21 cellular contexts compared by ENCODE assay signal in genomic region chr2:112600634-112601033, GRCh38. TPM values are rescaled to one million over a fixed set of nuclear protein-coding genes. Genes with fewer than 3 reads are reported as not detected.
A peak's percentile ranks its signal among the peaks of the same experiment; 100 is the strongest.
DNase-seq lines count a peak whose midpoint lies in the region; ATAC-seq and TF ChIP-seq lines count a peak whose summit lies in the region.
"Had no signal": no experiment of that assay in that cellular context is flagged by ENCODE, and none has a peak within 500 bp of the region (broad histone marks: within the 10 kb centered on the region; RNA-seq: fewer than 3 reads in every experiment).

No MANE protein-coding gene starts in this region.

- H3K27me3 ChIP-seq in mammary epithelial cell (ENCODE audit: insufficient read depth, low read length) (no peaks in the 10 kb centered on the region), breast epithelium (no peaks in the 10 kb centered on the region), SU-DHL-6 (ENCODE audit: low read length) (no peaks in the 10 kb centered on the region), neural progenitor cell (no peaks in the 10 kb centered on the region)
- H3K27me3 ChIP-seq: ascending aorta, sigmoid colon, SJSA1 had no signal

- no peaks in the 10 kb centered on the region for H3K9me3 Mint-ChIP-seq in mesothelial cell of epicardium
- peaks cover 2% of the 10 kb centered on the region for H3K9me3 Mint-ChIP-seq in neural progenitor cell
- no peaks in the 10 kb centered on the region for H3K9me3 Mint-ChIP-seq in stimulated activated naive B cell treated with anti-CD40 and anti-IgM and Interleukin-4, amounts not matched to agents 10 μg/mL and 1 μg/mL and 100 μg/mL, for 72 hours
- H3K9me3 Mint-ChIP-seq: activated naive CD8-positive, alpha-beta T cell treated with anti-CD3 and anti-CD28 coated beads for 36 hours; activated T-cell treated with anti-CD3 and anti-CD28 coated beads, Interleukin-2, amount 50 U/mL, for 4 hours; stimulated activated effector memory CD8-positive, alpha-beta T cell treated with anti-CD3 and anti-CD28 coated beads, Interleukin-12 subunit alpha, Interleukin-12 subunit beta, amount 100 ng/mL, for 72 hours; T-helper 1 cell treated with Interleukin-12 subunit alpha and Interleukin-12 subunit beta and Interleukin-4 antibody, amounts not matched to agents 30 μg/mL and 1 μg/mL, for 36 hours had no signal

- H3F3A ChIP-seq in SU-DHL-6 (ENCODE audit: insufficient read depth) = no peaks in the 10 kb centered on the region
- no peaks in the 10 kb centered on the region for H3F3A ChIP-seq in neural progenitor cell (ENCODE audit: low read depth)

- H3K36me3 Mint-ChIP-seq in mesothelial cell of epicardium = no peaks in the 10 kb centered on the region
- H3K36me3 Mint-ChIP-seq in neural progenitor cell = peaks cover 2% of the 10 kb centered on the region
- H3K36me3 Mint-ChIP-seq in stimulated activated naive B cell treated with anti-CD40 and anti-IgM and Interleukin-4, amounts not matched to agents 10 μg/mL and 1 μg/mL and 100 μg/mL, for 72 hours = no peaks in the 10 kb centered on the region
- H3K36me3 Mint-ChIP-seq: activated CD8-positive, alpha-beta memory T cell treated with anti-CD3 and anti-CD28 coated beads, Interleukin-2, amount 10 ng/mL, durations not matched to agents 7 days and 5 days; activated naive CD8-positive, alpha-beta T cell treated with anti-CD3 and anti-CD28 coated beads for 36 hours; CD14-positive monocyte; stimulated activated effector memory CD8-positive, alpha-beta T cell treated with anti-CD3 and anti-CD28 coated beads, Interleukin-12 subunit alpha, Interleukin-12 subunit beta, amount 100 ng/mL, for 72 hours had no signal

- TF ChIP-seq CTCF in mammary epithelial cell (conservative IDR thresholded peaks at IDR 0.05 in 1 of 2, IDR thresholded peaks at IDR 0.05 in 1 of 2; ENCODE audit: extremely low read depth in 1 of 2, insufficient read depth in 1 of 2, low read depth in 1 of 2, low read length in 2 of 2) (no peak), breast epithelium (IDR thresholded peaks at IDR 0.05) (no peak), SU-DHL-6 (IDR thresholded peaks at IDR 0.05; ENCODE audit: insufficient read depth, low read length, poor library complexity, severe bottlenecking) (no peak), mesothelial cell of epicardium (IDR thresholded peaks at IDR 0.05; ENCODE audit: unreplicated experiment) (no peak), neural progenitor cell (IDR thresholded peaks at IDR 0.05) (no peak)

- H3K27me3 Mint-ChIP-seq in mesothelial cell of epicardium (ENCODE audit: low read depth) = no peaks in the 10 kb centered on the region
- peaks cover 5% of the 10 kb centered on the region for H3K27me3 Mint-ChIP-seq in neural progenitor cell (ENCODE audit: insufficient read depth, low read depth)
- no peaks in the 10 kb centered on the region for H3K27me3 Mint-ChIP-seq in stimulated activated naive B cell treated with anti-CD40 and anti-IgM and Interleukin-4, amounts not matched to agents 10 μg/mL and 1 μg/mL and 100 μg/mL, for 72 hours
- H3K27me3 Mint-ChIP-seq: activated CD8-positive, alpha-beta memory T cell treated with anti-CD3 and anti-CD28 coated beads, Interleukin-2, amount 10 ng/mL, durations not matched to agents 7 days and 5 days; activated naive CD8-positive, alpha-beta T cell treated with anti-CD3 and anti-CD28 coated beads for 36 hours had no signal

- H3K79me2 ChIP-seq in mammary epithelial cell (ENCODE audit: insufficient read depth, low read length) (no peaks in the 10 kb centered on the region), SU-DHL-6 (ENCODE audit: insufficient read depth, low read length) (no peaks in the 10 kb centered on the region), neural progenitor cell (ENCODE audit: low read depth) (no peaks in the 10 kb centered on the region)

- TF ChIP-seq POLR2A in breast epithelium (IDR thresholded peaks at IDR 0.05) = no peak

- dilution Hi-C loops in mammary epithelial cell (cut with HindIII; ENCODE audit: low sequenced_read_pairs) = no loop called here

- H3K4me1 ChIP-seq in mammary epithelial cell (ENCODE audit: insufficient read depth, low read length) (peaks cover 22% of the 10 kb centered on the region), breast epithelium (no peaks in the 10 kb centered on the region), neural progenitor cell (no peaks in the 10 kb centered on the region)
- H3K4me1 ChIP-seq: ascending aorta had no signal

- peak overlapping the region; percentile 71 for H2AFZ ChIP-seq in mammary epithelial cell (ENCODE audit: low read depth, low read length)
- H2AFZ ChIP-seq in SU-DHL-6 (ENCODE audit: low read depth, low read length, severe bottlenecking) = peak overlapping the region; percentile 29
- H2AFZ ChIP-seq in neural progenitor cell (replicated peaks) = no peak overlapping the region

- no TSS peak for BruUV-seq in mammary epithelial cell (replicated peaks; lab: Mats Ljungman, UMichigan)

- no peak for DNase-seq in mammary epithelial cell
- DNase-seq in breast epithelium (ENCODE audit: low spot score in 2 of 2) = no peak
- no peak for DNase-seq in mesothelial cell of epicardium (ENCODE audit: low spot score in 2 of 2, unreplicated experiment in 2 of 2)
- DNase-seq in neural progenitor cell (ENCODE audit: low spot score) = no peak
- DNase-seq in stimulated activated naive B cell treated with anti-CD40 and anti-IgM and Interleukin-4, amounts not matched to agents 10 μg/mL and 1 μg/mL and 100 μg/mL, for 72 hours = no peak
- DNase-seq: NCI-H1436 treated with DMSO at 0.1 percent for 48 hours had no signal

- intact Hi-C loops in mammary epithelial cell (cut with micrococcal nuclease) (loop anchor here (1.0 to 5.0 kb wide), 6 partner anchors 26 to 357 kb away; partner anchors contain the start of gene SLC20A1), breast epithelium (cut with DNase I; ENCODE audit: low total_unique reads) (no loop called here)

- H3K27ac ChIP-seq in mammary epithelial cell (ENCODE audit: insufficient read depth, low read depth, low read length) (peak overlapping the region; percentile 32), breast epithelium (no peak overlapping the region), SU-DHL-6 (ENCODE audit: low read depth, low read length) (no peak overlapping the region), neural progenitor cell (no peak overlapping the region)
- H3K27ac ChIP-seq: 22Rv1, ascending aorta, coronary artery, left ventricle myocardium inferior, sigmoid colon, SJSA1 had no signal

- CTCF ChIA-PET in mammary epithelial cell (lab: Charles Lee; ENCODE audit: low non-redundant PET) = interaction anchor here (0.6 kb wide), 1 partner anchor 127 kb away, joined by 4 read pairs; no protein-coding TSS in a partner anchor

- no peaks in the 10 kb centered on the region for H3K9me2 ChIP-seq in SU-DHL-6 (replicated peaks; ENCODE audit: insufficient read depth, low read length)

- peak overlapping the region; percentile 66 for H3K27ac Mint-ChIP-seq in mesothelial cell of epicardium
- no peak overlapping the region for H3K27ac Mint-ChIP-seq in neural progenitor cell
- no peak overlapping the region for H3K27ac Mint-ChIP-seq in stimulated activated naive B cell treated with anti-CD40 and anti-IgM and Interleukin-4, amounts not matched to agents 10 μg/mL and 1 μg/mL and 100 μg/mL, for 72 hours
- H3K27ac Mint-ChIP-seq: activated CD8-positive, alpha-beta memory T cell treated with anti-CD3 and anti-CD28 coated beads, Interleukin-2, amount 10 ng/mL, durations not matched to agents 7 days and 5 days; activated naive CD8-positive, alpha-beta T cell treated with anti-CD3 and anti-CD28 coated beads for 36 hours; stimulated activated effector memory CD8-positive, alpha-beta T cell treated with anti-CD3 and anti-CD28 coated beads, Interleukin-12 subunit alpha, Interleukin-12 subunit beta, amount 100 ng/mL, for 72 hours had no signal

- in situ Hi-C loops in mammary epithelial cell (cut with MboI; ENCODE audit: low sequenced_read_pairs in 2 of 2) = loop anchor here (5.0 to 10.0 kb wide), 2 partner anchors 124 to 127 kb away; partner anchors contain the start of gene NT5DC4 (in 1 of the 2)

- no peaks in the 10 kb centered on the region for H3K9me3 ChIP-seq in mammary epithelial cell (replicated peaks; ENCODE audit: insufficient read depth, low read length)
- no peaks in the 10 kb centered on the region for H3K9me3 ChIP-seq in breast epithelium
- H3K9me3 ChIP-seq in SU-DHL-6 (ENCODE audit: insufficient read depth, low read length) = no peaks in the 10 kb centered on the region
- H3K9me3 ChIP-seq in neural progenitor cell (ENCODE audit: low read depth) = no peaks in the 10 kb centered on the region
- H3K9me3 ChIP-seq: ascending aorta, left ventricle myocardium inferior, sigmoid colon, SJSA1 had no signal

- H4K20me1 ChIP-seq in mammary epithelial cell (ENCODE audit: insufficient read depth, low read length) (no peaks in the 10 kb centered on the region), SU-DHL-6 (ENCODE audit: low read depth, low read length) (no peaks in the 10 kb centered on the region), neural progenitor cell (ENCODE audit: low read depth) (no peaks in the 10 kb centered on the region)

- peak overlapping the region in 1 of 3 experiments; percentile 15 for H3K4me3 ChIP-seq in mammary epithelial cell (replicated peaks in 1 of 3; ENCODE audit: insufficient read depth in 1 of 3, low read depth in 2 of 3, low read length in 3 of 3)
- H3K4me3 ChIP-seq in breast epithelium = no peak overlapping the region
- H3K4me3 ChIP-seq in SU-DHL-6 (ENCODE audit: insufficient read depth, low read length, poor library complexity, severe bottlenecking) = no peak overlapping the region
- no peak overlapping the region for H3K4me3 ChIP-seq in neural progenitor cell
- H3K4me3 ChIP-seq: ascending aorta, coronary artery, sigmoid colon, SJSA1 had no signal

- H3K4me1 Mint-ChIP-seq in mesothelial cell of epicardium (peaks cover 11% of the 10 kb centered on the region), neural progenitor cell (peaks cover 4% of the 10 kb centered on the region)
- H3K4me1 Mint-ChIP-seq in stimulated activated naive B cell treated with anti-CD40 and anti-IgM and Interleukin-4, amounts not matched to agents 10 μg/mL and 1 μg/mL and 100 μg/mL, for 72 hours = peaks cover 4 to 8% of the 10 kb centered on the region in 2 donors

- H3K9ac ChIP-seq in mammary epithelial cell (ENCODE audit: insufficient read depth, low read length) (no peak overlapping the region), SU-DHL-6 (ENCODE audit: low read length) (no peak overlapping the region), neural progenitor cell (no peak overlapping the region)

- H3K4me2 ChIP-seq in mammary epithelial cell (ENCODE audit: insufficient read depth, low read depth, low read length) = peak overlapping the region; percentile 58
- H3K4me2 ChIP-seq in SU-DHL-6 (ENCODE audit: low read depth, low read length, poor library complexity, severe bottlenecking) = no peak overlapping the region
- no peak overlapping the region for H3K4me2 ChIP-seq in neural progenitor cell

- ATAC-seq in GM21423 (IDR thresholded peaks at IDR 0.05; ENCODE audit: unreplicated experiment) (no peak), GM18517 (IDR thresholded peaks at IDR 0.05; ENCODE audit: unreplicated experiment) (no peak)
- ATAC-seq in stimulated activated naive B cell treated with anti-CD40 and anti-IgM and Interleukin-4, amounts not matched to agents 10 μg/mL and 1 μg/mL and 100 μg/mL, for 72 hours (replicated peaks) = no peak

- no peaks in the 10 kb centered on the region for H3K36me3 ChIP-seq in mammary epithelial cell (ENCODE audit: insufficient read depth, low read length)
- H3K36me3 ChIP-seq in breast epithelium = no peaks in the 10 kb centered on the region
- H3K36me3 ChIP-seq in SU-DHL-6 (ENCODE audit: low read length) = no peaks in the 10 kb centered on the region
- no peaks in the 10 kb centered on the region for H3K36me3 ChIP-seq in neural progenitor cell
- H3K36me3 ChIP-seq: ascending aorta, left ventricle myocardium inferior, sigmoid colon, SJSA1 had no signal

- WGBS in mammary epithelial cell (ENCODE audit: low coverage, missing lambda C conversion rate) = 20% methylated on average over 3 of the region's 3 CpGs

- H3K4me3 Mint-ChIP-seq in mesothelial cell of epicardium = peak overlapping the region; percentile 19
- no peak overlapping the region for H3K4me3 Mint-ChIP-seq in neural progenitor cell
- no peak overlapping the region for H3K4me3 Mint-ChIP-seq in stimulated activated naive B cell treated with anti-CD40 and anti-IgM and Interleukin-4, amounts not matched to agents 10 μg/mL and 1 μg/mL and 100 μg/mL, for 72 hours
- H3K4me3 Mint-ChIP-seq: activated CD8-positive, alpha-beta memory T cell treated with anti-CD3 and anti-CD28 coated beads, Interleukin-2, amount 10 ng/mL, durations not matched to agents 7 days and 5 days; activated naive CD8-positive, alpha-beta T cell treated with anti-CD3 and anti-CD28 coated beads for 36 hours; activated T-cell treated with anti-CD3 and anti-CD28 coated beads, Interleukin-2, amount 50 U/mL, for 4 hours; stimulated activated effector memory CD8-positive, alpha-beta T cell treated with anti-CD3 and anti-CD28 coated beads, Interleukin-12 subunit alpha, Interleukin-12 subunit beta, amount 100 ng/mL, for 72 hours; T-helper 1 cell treated with Interleukin-12 subunit alpha and Interleukin-12 subunit beta and Interleukin-4 antibody, amounts not matched to agents 30 μg/mL and 1 μg/mL, for 36 hours had no signal

RNA-seq across cellular contexts. Expression of gene CHCHD5, which starts 16.2 kb away (rescaled TPM):
- total RNA-seq in mammary epithelial cell (10 to 100 TPM; 10.2 to 42.6 TPM), breast epithelium (10 to 100 TPM; 19.0 to 20.2 (median 19.5) TPM), mesothelial cell of epicardium (32.3 to 33.2 TPM (median 32.4 TPM) in 3 replicates), neural progenitor cell (ENCODE audit: low replicate concordance) (12.9 and 17.5 TPM in 2 replicates)
- 32.6 TPM for polyA plus RNA-seq in mammary epithelial cell
- polyA minus RNA-seq in mammary epithelial cell = 19.7 TPM

RNA-seq across cellular contexts. Expression of gene SLC20A1, which starts 45.1 kb away (rescaled TPM):
- total RNA-seq in mammary epithelial cell (100 to 1,000 TPM; 227 to 533 TPM), breast epithelium (10 to 100 TPM; 26.1 to 46.8 (median 42.6) TPM), mesothelial cell of epicardium (41.6 to 46.9 TPM (median 46.3 TPM) in 3 replicates), neural progenitor cell (ENCODE audit: low replicate concordance) (46.1 and 61.1 TPM in 2 replicates)
- 441 TPM for polyA plus RNA-seq in mammary epithelial cell
- polyA minus RNA-seq in mammary epithelial cell = 761 TPM

RNA-seq across cellular contexts. Expression of gene POLR1B, which starts 58.4 kb away (rescaled TPM):
- 10 to 100 TPM; 23.0 to 41.1 TPM for total RNA-seq in mammary epithelial cell
- 17.6 TPM for polyA plus RNA-seq in mammary epithelial cell
- polyA minus RNA-seq in mammary epithelial cell = 65.0 TPM
- total RNA-seq in breast epithelium = 10 to 100 TPM in 2 of 3 donors, 1 to 10 TPM in 1; 7.8 to 23.7 (median 15.7) TPM
- 28.0 to 36.5 TPM (median 28.3 TPM) in 3 replicates for total RNA-seq in mesothelial cell of epicardium
- total RNA-seq in neural progenitor cell (ENCODE audit: low replicate concordance) = 20.1 and 20.5 TPM in 2 replicates
